In genomic region chr13:86757236-86757978, GRCh38 we compare ENCODE assay signal across 15 cellular contexts.
A peak's percentile ranks its signal among the peaks of the same experiment; 100 is the strongest.
DNase-seq lines count a peak whose midpoint lies in the region; ATAC-seq and TF ChIP-seq lines count a peak whose summit lies in the region.
"Had no signal": no experiment of that assay in that cellular context is flagged by ENCODE, and none has a peak within 500 bp of the region (broad histone marks: within the 10 kb centered on the region; RNA-seq: fewer than 3 reads in every experiment).

No MANE protein-coding gene starts in this region.

- POLR2A ChIA-PET in CD4-positive, alpha-beta T cell (lab: Charles Lee), result interaction anchor here (1.3 kb wide), 1 partner anchor 8 kb away, joined by 4 read pairs; no protein-coding TSS in a partner anchor
- POLR2A ChIA-PET in activated CD4-positive, alpha-beta memory T cell treated with anti-CD3 and anti-CD28 coated beads for 36 hours (lab: Charles Lee), result no interaction called here

- H3K27me3 ChIP-seq in CD4-positive, alpha-beta T cell (ENCODE audit: control insufficient read depth, insufficient read depth, low read length), result no peaks in the 10 kb centered on the region
- no peaks in the 10 kb centered on the region for H3K27me3 ChIP-seq in dorsolateral prefrontal cortex
- no peaks in the 10 kb centered on the region for H3K27me3 ChIP-seq in right cardiac atrium (ENCODE audit: control insufficient read depth, insufficient read depth)

- no peak overlapping the region for H3K4me3 ChIP-seq in GM12865 (ENCODE audit: low read depth, low read length)
- H3K4me3 ChIP-seq in epithelial cell of esophagus (ENCODE audit: low read length), result no peak overlapping the region
- no peak overlapping the region for H3K4me3 ChIP-seq in dorsolateral prefrontal cortex
- no peak overlapping the region for H3K4me3 ChIP-seq in right cardiac atrium (ENCODE audit: low read length)
- H3K4me3 ChIP-seq: HAP-1 had no signal

- H3K9me3 Mint-ChIP-seq in CD4-positive, alpha-beta T cell, result peaks cover 21% of the 10 kb centered on the region
- peaks cover 22% of the 10 kb centered on the region for H3K9me3 Mint-ChIP-seq in activated CD4-positive, alpha-beta memory T cell treated with anti-CD3 and anti-CD28 coated beads for 36 hours

- H3K36me3 Mint-ChIP-seq in CD4-positive, alpha-beta T cell (ENCODE audit: low read depth), result no peaks in the 10 kb centered on the region
- H3K36me3 Mint-ChIP-seq in activated CD4-positive, alpha-beta memory T cell treated with anti-CD3 and anti-CD28 coated beads for 36 hours, result no peaks in the 10 kb centered on the region

- TF ChIP-seq CTCF in CD4-positive, alpha-beta T cell (IDR thresholded peaks at IDR 0.05), result no peak
- TF ChIP-seq CTCF in GM12865 (IDR thresholded peaks at IDR 0.05; ENCODE audit: insufficient read depth, low read depth, low read length, missing control alignments), result no peak
- TF ChIP-seq CTCF in epithelial cell of esophagus (IDR thresholded peaks at IDR 0.05; ENCODE audit: insufficient read depth, low read depth, low read length, missing control alignments), result no peak
- TF ChIP-seq CTCF in dorsolateral prefrontal cortex (IDR thresholded peaks at IDR 0.05 in 54 of 56, conservative IDR thresholded peaks at IDR 0.05 in 2 of 56; ENCODE audit: low read depth in 1 of 56, partially characterized antibody in 56 of 56), result no peak

- no peak overlapping the region for H3K27ac ChIP-seq in CD4-positive, alpha-beta T cell (ENCODE audit: low read depth, low read length)
- H3K27ac ChIP-seq in dorsolateral prefrontal cortex (no peak overlapping the region), right cardiac atrium (ENCODE audit: low read length) (no peak overlapping the region)

- H3K4me1 ChIP-seq in right cardiac atrium (ENCODE audit: control insufficient read depth, insufficient read depth, low read length), result no peaks in the 10 kb centered on the region
- H3K4me1 ChIP-seq: HAP-1 had no signal

- peak overlapping the region; percentile 48 for H3K27ac Mint-ChIP-seq in CD4-positive, alpha-beta T cell
- peak overlapping the region; percentile 77 for H3K27ac Mint-ChIP-seq in activated CD4-positive, alpha-beta memory T cell treated with anti-CD3 and anti-CD28 coated beads for 36 hours

- peak; percentile 61 for ATAC-seq in CD4-positive, alpha-beta T cell (ENCODE audit: poor library complexity)
- no peak for ATAC-seq in right cardiac atrium
- ATAC-seq: left lobe of liver had no signal

- peak overlapping the region; percentile 50 for H3K4me3 Mint-ChIP-seq in CD4-positive, alpha-beta T cell
- H3K4me3 Mint-ChIP-seq in activated CD4-positive, alpha-beta memory T cell treated with anti-CD3 and anti-CD28 coated beads for 36 hours, result peak overlapping the region; percentile 38

- intact Hi-C loops in CD4-positive, alpha-beta T cell (cut with DNase I, micrococcal nuclease), result no loop called here
- intact Hi-C loops in activated CD4-positive, alpha-beta memory T cell treated with anti-CD3 and anti-CD28 coated beads for 36 hours (cut with micrococcal nuclease), result no loop called here
- intact Hi-C loops in dorsolateral prefrontal cortex (cut with DNase I), result no loop called here
- intact Hi-C loops in right cardiac atrium (cut with DNase I), result no loop called here

- WGBS in right cardiac atrium, result 73% methylated on average over 9 of the region's 9 CpGs

- peak in 3 of 10 experiments; percentile 5 to 14 (median 5) for DNase-seq in CD4-positive, alpha-beta T cell
- DNase-seq in GM12865 (ENCODE audit: low read depth) (peak; percentile 1), epithelial cell of esophagus (ENCODE audit: low read depth) (peak; percentile 73), GM03348 (ENCODE audit: low spot score) (no peak), dorsolateral prefrontal cortex (no peak), NCI-H187 treated with DMSO at 0.1 percent for 48 hours (lab: John Stamatoyannopoulos, UW) (no peak), right cardiac atrium (no peak)
- DNase-seq in activated CD4-positive, alpha-beta memory T cell treated with anti-CD3 and anti-CD28 coated beads for 36 hours, result peak; percentile 50
- DNase-seq: C1 segment of cervical spinal cord, GDM1, glutamatergic neuron, NCI-H1930, NCI-H82 had no signal

- H3K4me1 Mint-ChIP-seq in CD4-positive, alpha-beta T cell (ENCODE audit: low read depth), result no peaks in the 10 kb centered on the region
- H3K4me1 Mint-ChIP-seq in activated CD4-positive, alpha-beta memory T cell treated with anti-CD3 and anti-CD28 coated beads for 36 hours (ENCODE audit: low read depth), result no peaks in the 10 kb centered on the region

- H3K27me3 Mint-ChIP-seq in CD4-positive, alpha-beta T cell, result no peaks in the 10 kb centered on the region
- no peaks in the 10 kb centered on the region for H3K27me3 Mint-ChIP-seq in activated CD4-positive, alpha-beta memory T cell treated with anti-CD3 and anti-CD28 coated beads for 36 hours

- no peaks in the 10 kb centered on the region for H3K9me3 ChIP-seq in CD4-positive, alpha-beta T cell (ENCODE audit: control insufficient read depth, low read length)
- peaks cover 2% of the 10 kb centered on the region for H3K9me3 ChIP-seq in right cardiac atrium (ENCODE audit: control insufficient read depth, low read length)
- H3K9me3 ChIP-seq: HAP-1 had no signal

- CTCF ChIA-PET in CD4-positive, alpha-beta T cell (lab: Charles Lee), result no interaction called here
- CTCF ChIA-PET in activated CD4-positive, alpha-beta memory T cell treated with anti-CD3 and anti-CD28 coated beads for 36 hours (lab: Charles Lee), result no interaction called here

Comparison
In these comparisons a context has a peak if more than half of its experiments do, and no peak if none do; other contexts are left out.
1. DNase-seq: peak in GM12865 (single experiment), activated CD4-positive, alpha-beta memory T cell treated with anti-CD3 and anti-CD28 coated beads for 36 hours (single experiment) and epithelial cell of esophagus (single experiment); none in GM03348 (single experiment), dorsolateral prefrontal cortex (0 of 10), NCI-H187 treated with DMSO at 0.1 percent for 48 hours (single experiment) and right cardiac atrium (0 of 3).